In the genomic region with DNA sequence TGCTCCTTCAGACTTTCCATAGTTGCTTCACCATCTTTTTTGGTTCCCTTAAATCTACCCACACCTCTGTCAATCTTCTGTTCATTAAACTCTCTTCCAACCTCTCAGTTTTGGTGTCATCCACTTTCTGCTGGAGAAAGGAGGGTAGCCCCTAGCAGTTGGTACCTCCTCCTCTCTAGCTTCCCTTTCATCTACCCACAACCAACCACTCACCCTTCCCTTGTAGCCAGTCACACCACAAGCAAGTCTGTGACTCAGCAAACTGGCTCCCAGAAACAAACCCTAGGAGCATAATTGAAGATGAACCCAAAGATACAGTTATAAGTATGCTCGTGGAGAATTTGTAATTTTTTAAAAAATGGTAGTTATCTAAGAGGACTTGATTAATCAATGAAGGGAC, we compare ENCODE assay signal across 18 cellular contexts.
A peak's percentile ranks its signal among the peaks of the same experiment; 100 is the strongest.
DNase-seq lines count a peak whose midpoint lies in the region; ATAC-seq, FAIRE-seq and TF ChIP-seq lines count a peak whose summit lies in the region.
"Had no signal": no experiment of that assay in that cellular context is flagged by ENCODE, and none has a peak within 500 bp of the region (broad histone marks: within the 10 kb centered on the region; RNA-seq: fewer than 3 reads in every experiment).

No MANE protein-coding gene starts in this region.

- FAIRE-seq in RCC 7860 (lab: Jason Lieb, UNC) (no peak), frontal cortex (lab: Jason Lieb, UNC) (peak; percentile 3)

- H3K27me3 ChIP-seq in lower lobe of right lung (ENCODE audit: low read depth) (no peaks in the 10 kb centered on the region), transverse colon (no peaks in the 10 kb centered on the region)
- H3K27me3 ChIP-seq: uterus had no signal

- H3K36me3 ChIP-seq in HEK293 (ENCODE audit: control insufficient read depth in 2 of 2, insufficient read depth in 1 of 2, low read length in 2 of 2), result no peaks in the 10 kb centered on the region
- no peaks in the 10 kb centered on the region for H3K36me3 ChIP-seq in lower lobe of right lung
- H3K36me3 ChIP-seq in transverse colon, result no peaks in the 10 kb centered on the region
- H3K36me3 ChIP-seq: uterus had no signal

- H3K4me1 ChIP-seq in HEK293 (ENCODE audit: control insufficient read depth, insufficient read depth, low read length) (peaks cover 6% of the 10 kb centered on the region; the same call in 1 of the 2 replicates), lower lobe of right lung (no peaks in the 10 kb centered on the region), transverse colon (no peaks in the 10 kb centered on the region)
- H3K4me1 ChIP-seq: uterus had no signal

- CTCF ChIA-PET in HEK293 (lab: Yijun Ruan, JAX), result interaction anchor here (0.6 kb wide), 1 partner anchor 18 kb away, joined by 3 read pairs; no protein-coding TSS in a partner anchor

- no peak for TF ChIP-seq EP300 in transverse colon (IDR thresholded peaks at IDR 0.05; ENCODE audit: low read depth)

- POLR2A ChIA-PET in HEK293 (lab: Yijun Ruan, JAX), result no interaction called here

- DNase-seq in CD1c-positive myeloid dendritic cell (ENCODE audit: extremely low spot score) (peak; percentile 37), RCC 7860 (ENCODE audit: low spot score) (peak; percentile 20), frontal cortex (ENCODE audit: low spot score in 2 of 2) (no peak), lower lobe of right lung (no peak), transverse colon (no peak), COR-L47 (lab: John Stamatoyannopoulos, UW) (no peak)
- DNase-seq: activated CD8-positive, alpha-beta memory T cell treated with anti-CD3 and anti-CD28 coated beads, Interleukin-2, amount 50 U/mL, for 48 hours; activated naive CD4-positive, alpha-beta T cell treated with anti-CD3 and anti-CD28 coated beads, Interleukin-2, amount 10 ng/mL, durations not matched to agents 7 days and 5 days; hippocampal formation; left cardiac atrium; NCI-H2029; NCI-H524; stimulated activated naive CD4-positive, alpha-beta T cell treated with Interleukin-2 at 50 U/mL for 16 hours; T-cell; uterus had no signal

- in situ Hi-C loops in transverse colon (cut with MboI; ENCODE audit: low pct_ligation_motif_present in 1 of 4, low pct_unique_long_range_greater_than_20kb in 1 of 4, low sequenced_read_pairs in 3 of 4), result no loop called here

- TF ChIP-seq CTCF in HEK293 (tag by site-specific recombination; IDR thresholded peaks at IDR 0.05) (no peak), lower lobe of right lung (IDR thresholded peaks at IDR 0.05) (no peak), transverse colon (IDR thresholded peaks at IDR 0.05) (no peak)

- WGBS in transverse colon (ENCODE audit: low coverage in 1 of 2), 2 donors, result 71 to 74% methylated on average over 1 of the region's 1 CpG

- no peak overlapping the region for H3K4me3 ChIP-seq in HEK293 (ENCODE audit: low read depth, low read length)
- H3K4me3 ChIP-seq in lower lobe of right lung, result no peak overlapping the region
- no peak overlapping the region for H3K4me3 ChIP-seq in transverse colon
- H3K4me3 ChIP-seq: uterus had no signal

- intact Hi-C loops in lower lobe of right lung (cut with DNase I) (no loop called here), transverse colon (cut with DNase I; ENCODE audit: low total_unique reads) (no loop called here)

- H3K9me3 ChIP-seq in HEK293 (ENCODE audit: control insufficient read depth, insufficient read depth, low read depth, low read length) (no peaks in the 10 kb centered on the region), lower lobe of right lung (no peaks in the 10 kb centered on the region), transverse colon (no peaks in the 10 kb centered on the region)
- H3K9me3 ChIP-seq: uterus had no signal

- ATAC-seq in GM19023 (IDR thresholded peaks at IDR 0.05; ENCODE audit: unreplicated experiment) (no peak), lower lobe of right lung (no peak)
- ATAC-seq: left cardiac atrium, Panc1, T-cell had no signal

- TF ChIP-seq POLR2A in transverse colon (IDR thresholded peaks at IDR 0.05), result no peak

- H3K27ac ChIP-seq in HEK293 (ENCODE audit: extremely low read depth, low read depth, low read length) (no peak overlapping the region), lower lobe of right lung (no peak overlapping the region), transverse colon (no peak overlapping the region)
- H3K27ac ChIP-seq: uterus had no signal

TF ChIP-seq in HEK293, 187 proteins besides CTCF, POLR2A, EP300 and RAD21:
- no peak for TF ChIP-seq ZNF561 (tag by site-specific recombination; IDR thresholded peaks at IDR 0.05; ENCODE audit: borderline replicate concordance)
- TF ChIP-seq, protein P1, sequence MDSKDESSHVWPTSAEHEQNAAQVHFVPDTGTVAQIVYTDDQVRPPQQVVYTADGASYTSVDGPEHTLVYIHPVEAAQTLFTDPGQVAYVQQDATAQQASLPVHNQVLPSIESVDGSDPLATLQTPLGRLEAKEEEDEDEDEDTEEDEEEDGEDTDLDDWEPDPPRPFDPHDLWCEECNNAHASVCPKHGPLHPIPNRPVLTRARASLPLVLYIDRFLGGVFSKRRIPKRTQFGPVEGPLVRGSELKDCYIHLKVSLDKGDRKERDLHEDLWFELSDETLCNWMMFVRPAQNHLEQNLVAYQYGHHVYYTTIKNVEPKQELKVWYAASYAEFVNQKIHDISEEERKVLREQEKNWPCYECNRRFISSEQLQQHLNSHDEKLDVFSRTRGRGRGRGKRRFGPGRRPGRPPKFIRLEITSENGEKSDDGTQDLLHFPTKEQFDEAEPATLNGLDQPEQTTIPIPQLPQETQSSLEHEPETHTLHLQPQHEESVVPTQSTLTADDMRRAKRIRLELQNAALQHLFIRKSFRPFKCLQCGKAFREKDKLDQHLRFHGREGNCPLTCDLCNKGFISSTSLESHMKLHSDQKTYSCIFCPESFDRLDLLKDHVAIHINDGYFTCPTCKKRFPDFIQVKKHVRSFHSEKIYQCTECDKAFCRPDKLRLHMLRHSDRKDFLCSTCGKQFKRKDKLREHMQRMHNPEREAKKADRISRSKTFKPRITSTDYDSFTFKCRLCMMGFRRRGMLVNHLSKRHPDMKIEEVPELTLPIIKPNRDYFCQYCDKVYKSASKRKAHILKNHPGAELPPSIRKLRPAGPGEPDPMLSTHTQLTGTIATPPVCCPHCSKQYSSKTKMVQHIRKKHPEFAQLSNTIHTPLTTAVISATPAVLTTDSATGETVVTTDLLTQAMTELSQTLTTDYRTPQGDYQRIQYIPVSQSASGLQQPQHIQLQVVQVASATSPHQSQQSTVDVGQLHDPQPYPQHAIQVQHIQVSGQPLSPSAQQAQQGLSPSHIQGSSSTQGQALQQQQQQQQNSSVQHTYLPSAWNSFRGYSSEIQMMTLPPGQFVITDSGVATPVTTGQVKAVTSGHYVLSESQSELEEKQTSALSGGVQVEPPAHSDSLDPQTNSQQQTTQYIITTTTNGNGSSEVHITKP (tag by site-specific recombination; IDR thresholded peaks at IDR 0.05), result peak; percentile 43; the same call in 1 of the 2 replicates
- TF ChIP-seq, protein P2, sequence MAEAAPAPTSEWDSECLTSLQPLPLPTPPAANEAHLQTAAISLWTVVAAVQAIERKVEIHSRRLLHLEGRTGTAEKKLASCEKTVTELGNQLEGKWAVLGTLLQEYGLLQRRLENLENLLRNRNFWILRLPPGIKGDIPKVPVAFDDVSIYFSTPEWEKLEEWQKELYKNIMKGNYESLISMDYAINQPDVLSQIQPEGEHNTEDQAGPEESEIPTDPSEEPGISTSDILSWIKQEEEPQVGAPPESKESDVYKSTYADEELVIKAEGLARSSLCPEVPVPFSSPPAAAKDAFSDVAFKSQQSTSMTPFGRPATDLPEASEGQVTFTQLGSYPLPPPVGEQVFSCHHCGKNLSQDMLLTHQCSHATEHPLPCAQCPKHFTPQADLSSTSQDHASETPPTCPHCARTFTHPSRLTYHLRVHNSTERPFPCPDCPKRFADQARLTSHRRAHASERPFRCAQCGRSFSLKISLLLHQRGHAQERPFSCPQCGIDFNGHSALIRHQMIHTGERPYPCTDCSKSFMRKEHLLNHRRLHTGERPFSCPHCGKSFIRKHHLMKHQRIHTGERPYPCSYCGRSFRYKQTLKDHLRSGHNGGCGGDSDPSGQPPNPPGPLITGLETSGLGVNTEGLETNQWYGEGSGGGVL (tag by site-specific recombination; IDR thresholded peaks at IDR 0.05), result peak; percentile 12; the same call in 1 of the 2 replicates
- TF ChIP-seq EGR2 (tag by site-specific recombination; IDR thresholded peaks at IDR 0.05; ENCODE audit: low read depth), result peak; percentile 58
- TF ChIP-seq ZFHX2 (tag by site-specific recombination; conservative IDR thresholded peaks at IDR 0.05), result peak; percentile 53
- no peak for TF ChIP-seq FEZF1 (tag by site-specific recombination; IDR thresholded peaks at IDR 0.05)
- TF ChIP-seq ZNF791 (tag by site-specific recombination; IDR thresholded peaks at IDR 0.05), result no peak

Comparison
In these comparisons a context has a peak if more than half of its experiments do, and no peak if none do; other contexts are left out.
1. DNase-seq: peak in CD1c-positive myeloid dendritic cell (single experiment) and RCC 7860 (single experiment); none in frontal cortex (0 of 2), lower lobe of right lung (single experiment), transverse colon (single experiment) and COR-L47 (single experiment).